ENCODE assay signal across 8 cellular contexts in genomic region chr12:54439521-54440255, GRCh38. TPM values are rescaled to one million over a fixed set of nuclear protein-coding genes. Genes with fewer than 3 reads are reported as not detected.
DNase-seq lines count a peak whose midpoint lies in the region; ATAC-seq and TF ChIP-seq lines count a peak whose summit lies in the region.

No MANE protein-coding gene starts in this region.

- H3K4me3 ChIP-seq in MG63 = no peak overlapping the region

- DNase-seq in COR-L47 (lab: John Stamatoyannopoulos, UW) (peak; percentile 18), NCI-H2196 (lab: John Stamatoyannopoulos, UW; ENCODE audit: unreplicated experiment) (peak; percentile 49), glutamatergic neuron (no peak), pulmonary artery endothelial cell (ENCODE audit: low read depth, low spot score) (peak; percentile 46), MG63 (no peak)
- no peak for DNase-seq in activated CD8-positive, alpha-beta T cell treated with anti-CD3 and anti-CD28 coated beads, Interleukin-2, amount 10 ng/mL, durations not matched to agents 7 days and 5 days

- TF ChIP-seq CTCF in glutamatergic neuron (IDR thresholded peaks at IDR 0.05; ENCODE audit: partially characterized antibody, unreplicated experiment) = peak; percentile 70

- H3K9me3 ChIP-seq in MG63 = no peaks in the 10 kb centered on the region

- no peaks in the 10 kb centered on the region for H3K36me3 Mint-ChIP-seq in activated CD8-positive, alpha-beta T cell treated with anti-CD3 and anti-CD28 coated beads, Interleukin-2, amount 10 ng/mL, durations not matched to agents 7 days and 5 days (ENCODE audit: low read depth)
- H3K36me3 Mint-ChIP-seq in glutamatergic neuron (ENCODE audit: unreplicated experiment) = no peaks in the 10 kb centered on the region

- H3K9me3 Mint-ChIP-seq in activated CD8-positive, alpha-beta T cell treated with anti-CD3 and anti-CD28 coated beads, Interleukin-2, amount 10 ng/mL, durations not matched to agents 7 days and 5 days (ENCODE audit: insufficient read depth) = no peaks in the 10 kb centered on the region
- no peaks in the 10 kb centered on the region for H3K9me3 Mint-ChIP-seq in glutamatergic neuron (ENCODE audit: unreplicated experiment)

- H3K27me3 Mint-ChIP-seq in activated CD8-positive, alpha-beta T cell treated with anti-CD3 and anti-CD28 coated beads, Interleukin-2, amount 10 ng/mL, durations not matched to agents 7 days and 5 days (ENCODE audit: low read depth) = peaks cover 12% of the 10 kb centered on the region
- H3K27me3 Mint-ChIP-seq in glutamatergic neuron (ENCODE audit: unreplicated experiment) = peaks cover 2% of the 10 kb centered on the region

- ATAC-seq in GM21423 (IDR thresholded peaks at IDR 0.05; ENCODE audit: unreplicated experiment) = peak; percentile 62
- ATAC-seq in activated CD8-positive, alpha-beta T cell treated with anti-CD3 and anti-CD28 coated beads, Interleukin-2, amount 10 ng/mL, durations not matched to agents 7 days and 5 days = peak; percentile 86
- ATAC-seq in HG03139 (IDR thresholded peaks at IDR 0.05; ENCODE audit: unreplicated experiment) = no peak

- CTCF ChIA-PET in activated CD8-positive, alpha-beta T cell treated with anti-CD3 and anti-CD28 coated beads, Interleukin-2, amount 10 ng/mL, durations not matched to agents 7 days and 5 days (lab: Charles Lee) = interaction anchor here (0.9 to 14.9 kb wide), 26 partner anchors 8 to 158 kb away, joined by 3 to 505 read pairs (median 5); partner anchors contain the start of genes COPZ1, GTSF1, HNRNPA1 and ITGA5

- H3K27me3 ChIP-seq in MG63 = no peaks in the 10 kb centered on the region

- peaks cover 6% of the 10 kb centered on the region for H3K4me1 Mint-ChIP-seq in activated CD8-positive, alpha-beta T cell treated with anti-CD3 and anti-CD28 coated beads, Interleukin-2, amount 10 ng/mL, durations not matched to agents 7 days and 5 days (ENCODE audit: low read depth)
- no peaks in the 10 kb centered on the region for H3K4me1 Mint-ChIP-seq in glutamatergic neuron (ENCODE audit: low read depth, unreplicated experiment)

- peak overlapping the region; percentile 23 for H3K27ac Mint-ChIP-seq in activated CD8-positive, alpha-beta T cell treated with anti-CD3 and anti-CD28 coated beads, Interleukin-2, amount 10 ng/mL, durations not matched to agents 7 days and 5 days
- no peak overlapping the region for H3K27ac Mint-ChIP-seq in glutamatergic neuron (ENCODE audit: unreplicated experiment)

- no peaks in the 10 kb centered on the region for H3K36me3 ChIP-seq in MG63

- no peak overlapping the region for H3K4me3 Mint-ChIP-seq in activated CD8-positive, alpha-beta T cell treated with anti-CD3 and anti-CD28 coated beads, Interleukin-2, amount 10 ng/mL, durations not matched to agents 7 days and 5 days
- no peak overlapping the region for H3K4me3 Mint-ChIP-seq in glutamatergic neuron (ENCODE audit: unreplicated experiment)

- POLR2A ChIA-PET in activated CD8-positive, alpha-beta T cell treated with anti-CD3 and anti-CD28 coated beads, Interleukin-2, amount 10 ng/mL, durations not matched to agents 7 days and 5 days (lab: Charles Lee) = interaction anchor here (0.6 to 4.0 kb wide), 3 partner anchors 27 to 40 kb away, joined by 4 to 19 read pairs (median 8); no protein-coding TSS in a partner anchor

RNA-seq across cellular contexts. Expression of gene ITGA5, which starts 20.6 kb away (rescaled TPM):
- 10 to 100 TPM; 65.0 to 69.1 TPM for total RNA-seq in activated CD8-positive, alpha-beta T cell treated with anti-CD3 and anti-CD28 coated beads, Interleukin-2, amount 10 ng/mL, durations not matched to agents 7 days and 5 days
- total RNA-seq in glutamatergic neuron (ENCODE audit: unreplicated experiment) (1.8 TPM), pulmonary artery endothelial cell (848 and 1,153 TPM in 2 replicates)
- 74.3 and 91.5 TPM in 2 replicates for total RNA-seq in MG63 (2014; rRNA removed; shearing (Covaris generic); ENCODE audit: low replicate concordance)

RNA-seq across cellular contexts. Expression of gene GTSF1, which starts 33.7 kb away (rescaled TPM):
- total RNA-seq in activated CD8-positive, alpha-beta T cell treated with anti-CD3 and anti-CD28 coated beads, Interleukin-2, amount 10 ng/mL, durations not matched to agents 7 days and 5 days = 10 to 100 TPM; 11.8 to 12.7 TPM
- total RNA-seq in glutamatergic neuron (ENCODE audit: unreplicated experiment) (not detected), pulmonary artery endothelial cell (not detected in 2 replicates)
- total RNA-seq in MG63 (2014; rRNA removed; shearing (Covaris generic); ENCODE audit: low replicate concordance) = not detected in 2 replicates

RNA-seq across cellular contexts. Expression of gene ZNF385A, which starts 55.2 kb away (rescaled TPM):
- under 1 TPM; 0.55 to 0.74 TPM for total RNA-seq in activated CD8-positive, alpha-beta T cell treated with anti-CD3 and anti-CD28 coated beads, Interleukin-2, amount 10 ng/mL, durations not matched to agents 7 days and 5 days
- 26.6 TPM for total RNA-seq in glutamatergic neuron (ENCODE audit: unreplicated experiment)
- total RNA-seq in pulmonary artery endothelial cell = 0.74 and 0.79 TPM in 2 replicates
- total RNA-seq in MG63 (2014; rRNA removed; shearing (Covaris generic); ENCODE audit: low replicate concordance) = 0.89 TPM in 1 of 2 replicates, not detected in the other

RNA-seq across cellular contexts. Expression of gene NCKAP1L, which starts 57.9 kb away (rescaled TPM):
- total RNA-seq in activated CD8-positive, alpha-beta T cell treated with anti-CD3 and anti-CD28 coated beads, Interleukin-2, amount 10 ng/mL, durations not matched to agents 7 days and 5 days = 100 to 1,000 TPM; 141 to 143 TPM
- total RNA-seq in glutamatergic neuron (ENCODE audit: unreplicated experiment) = not detected
- total RNA-seq in pulmonary artery endothelial cell = under 0.01 and 0.26 TPM in 2 replicates
- total RNA-seq in MG63 (2014; rRNA removed; shearing (Covaris generic); ENCODE audit: low replicate concordance) = 0.07 and 0.23 TPM in 2 replicates

Comparison
In these comparisons a context has a peak if more than half of its experiments do, and no peak if none do; other contexts are left out.
1. DNase-seq: peak in COR-L47 (single experiment), NCI-H2196 (single experiment) and pulmonary artery endothelial cell (single experiment); none in activated CD8-positive, alpha-beta T cell treated with anti-CD3 and anti-CD28 coated beads, Interleukin-2, amount 10 ng/mL, durations not matched to agents 7 days and 5 days (single experiment), glutamatergic neuron (single experiment) and MG63 (single experiment).
2. RNA of gene ITGA5, which starts 20.6 kb away (total RNA-seq): 848 to 1,153 TPM in pulmonary artery endothelial cell, 74.3 to 91.5 TPM in MG63 and 65.0 to 69.1 TPM in activated CD8-positive, alpha-beta T cell treated with anti-CD3 and anti-CD28 coated beads, Interleukin-2, amount 10 ng/mL, durations not matched to agents 7 days and 5 days; 1.8 TPM in glutamatergic neuron (single experiment); every median in the first group is over 10 times any median in the second.
3. RNA of gene GTSF1, which starts 33.7 kb away (total RNA-seq): 11.8 to 12.7 TPM in activated CD8-positive, alpha-beta T cell treated with anti-CD3 and anti-CD28 coated beads, Interleukin-2, amount 10 ng/mL, durations not matched to agents 7 days and 5 days; not detected in glutamatergic neuron (single experiment), not detected in pulmonary artery endothelial cell and not detected in MG63; every median in the first group is over 10 times any median in the second.
4. RNA of gene ZNF385A, which starts 55.2 kb away (total RNA-seq): 26.6 TPM in glutamatergic neuron (single experiment); 0.89 TPM in MG63, 0.74 to 0.79 TPM in pulmonary artery endothelial cell and 0.55 to 0.74 TPM in activated CD8-positive, alpha-beta T cell treated with anti-CD3 and anti-CD28 coated beads, Interleukin-2, amount 10 ng/mL, durations not matched to agents 7 days and 5 days; every median in the first group is over 10 times any median in the second.